Comparison of ENCODE assay signal across 1 cellular context in genomic region chr19:37654525-37654832, GRCh38.
TF ChIP-seq lines count a peak whose summit lies in the region.

No MANE protein-coding gene starts in this region.

TF ChIP-seq in H1, 55 proteins besides CTCF, POLR2A, EP300 and RAD21:
- TF ChIP-seq CEBPB (IDR thresholded peaks at IDR 0.05; ENCODE audit: low read depth, low read length) (no peak), CHD1 (IDR thresholded peaks at IDR 0.05; ENCODE audit: low read depth, low read length) (no peak), ZNF274 (IDR thresholded peaks at IDR 0.05; ENCODE audit: borderline replicate concordance, extremely low read depth, low read length) (no peak), CREB1 (IDR thresholded peaks at IDR 0.05) (no peak), KDM4A (IDR thresholded peaks at IDR 0.05; ENCODE audit: low read depth, low read length, severe bottlenecking) (no peak), CHD2 (IDR thresholded peaks at IDR 0.05; ENCODE audit: low read length) (no peak), NRF1 (IDR thresholded peaks at IDR 0.05; ENCODE audit: low read depth, low read length) (no peak), EGR1 (IDR thresholded peaks at IDR 0.05; ENCODE audit: borderline replicate concordance, low read depth, low read length) (no peak), E2F6 (IDR thresholded peaks at IDR 0.05) (no peak), ATF2 (IDR thresholded peaks at IDR 0.05; ENCODE audit: low read length) (no peak), JUN (IDR thresholded peaks at IDR 0.05; ENCODE audit: low read depth, low read length) (no peak), SUZ12 (IDR thresholded peaks at IDR 0.05; ENCODE audit: low read length) (no peak)
